Comparison of ENCODE assay signal across 1 cellular context in the genomic region with DNA sequence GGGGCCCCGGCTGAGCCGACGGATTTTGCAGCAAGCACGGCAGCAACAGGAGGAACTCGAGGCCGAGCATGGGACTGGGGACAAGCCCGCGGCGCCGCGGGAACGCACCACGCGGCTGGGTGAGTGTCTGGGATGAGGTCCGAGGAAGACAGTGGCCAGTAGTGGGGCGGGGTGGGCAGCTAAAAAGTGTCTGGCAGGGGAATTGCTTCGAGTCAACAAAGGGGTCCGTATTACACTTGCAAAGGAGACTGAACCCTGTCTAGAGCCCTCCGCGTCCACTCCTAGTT.
A peak's percentile ranks its signal among the peaks of the same experiment; 100 is the strongest.
TF ChIP-seq lines count a peak whose summit lies in the region.

No MANE protein-coding gene starts in this region.

TF ChIP-seq in H1, 55 proteins besides CTCF, POLR2A, EP300 and RAD21:
- TF ChIP-seq, protein P1, sequence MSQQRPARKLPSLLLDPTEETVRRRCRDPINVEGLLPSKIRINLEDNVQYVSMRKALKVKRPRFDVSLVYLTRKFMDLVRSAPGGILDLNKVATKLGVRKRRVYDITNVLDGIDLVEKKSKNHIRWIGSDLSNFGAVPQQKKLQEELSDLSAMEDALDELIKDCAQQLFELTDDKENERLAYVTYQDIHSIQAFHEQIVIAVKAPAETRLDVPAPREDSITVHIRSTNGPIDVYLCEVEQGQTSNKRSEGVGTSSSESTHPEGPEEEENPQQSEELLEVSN (IDR thresholded peaks at IDR 0.05): peak; percentile 4; the same call in 1 of the 2 replicates
- TF ChIP-seq SP1 (IDR thresholded peaks at IDR 0.05; ENCODE audit: low read depth, low read length): no peak
- TF ChIP-seq BCL11A (IDR thresholded peaks at IDR 0.05; ENCODE audit: low read depth in 2 of 2, low read length in 2 of 2): no peak
- TF ChIP-seq ASH2L (IDR thresholded peaks at IDR 0.05; ENCODE audit: low read length): peak; percentile 35
- peak in 1 of 2 experiments; percentile 3; a peak in 1 of 4 replicates for TF ChIP-seq HDAC2 (IDR thresholded peaks at IDR 0.05; ENCODE audit: borderline replicate concordance in 1 of 2, low read depth in 2 of 2, low read length in 2 of 2)
- TF ChIP-seq, protein P2, sequence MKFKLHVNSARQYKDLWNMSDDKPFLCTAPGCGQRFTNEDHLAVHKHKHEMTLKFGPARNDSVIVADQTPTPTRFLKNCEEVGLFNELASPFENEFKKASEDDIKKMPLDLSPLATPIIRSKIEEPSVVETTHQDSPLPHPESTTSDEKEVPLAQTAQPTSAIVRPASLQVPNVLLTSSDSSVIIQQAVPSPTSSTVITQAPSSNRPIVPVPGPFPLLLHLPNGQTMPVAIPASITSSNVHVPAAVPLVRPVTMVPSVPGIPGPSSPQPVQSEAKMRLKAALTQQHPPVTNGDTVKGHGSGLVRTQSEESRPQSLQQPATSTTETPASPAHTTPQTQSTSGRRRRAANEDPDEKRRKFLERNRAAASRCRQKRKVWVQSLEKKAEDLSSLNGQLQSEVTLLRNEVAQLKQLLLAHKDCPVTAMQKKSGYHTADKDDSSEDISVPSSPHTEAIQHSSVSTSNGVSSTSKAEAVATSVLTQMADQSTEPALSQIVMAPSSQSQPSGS (IDR thresholded peaks at IDR 0.05; ENCODE audit: low read length): no peak
- TF ChIP-seq SUZ12 (IDR thresholded peaks at IDR 0.05; ENCODE audit: low read length): no peak
